Comparison of ENCODE assay signal across 11 cellular contexts in the genomic region with DNA sequence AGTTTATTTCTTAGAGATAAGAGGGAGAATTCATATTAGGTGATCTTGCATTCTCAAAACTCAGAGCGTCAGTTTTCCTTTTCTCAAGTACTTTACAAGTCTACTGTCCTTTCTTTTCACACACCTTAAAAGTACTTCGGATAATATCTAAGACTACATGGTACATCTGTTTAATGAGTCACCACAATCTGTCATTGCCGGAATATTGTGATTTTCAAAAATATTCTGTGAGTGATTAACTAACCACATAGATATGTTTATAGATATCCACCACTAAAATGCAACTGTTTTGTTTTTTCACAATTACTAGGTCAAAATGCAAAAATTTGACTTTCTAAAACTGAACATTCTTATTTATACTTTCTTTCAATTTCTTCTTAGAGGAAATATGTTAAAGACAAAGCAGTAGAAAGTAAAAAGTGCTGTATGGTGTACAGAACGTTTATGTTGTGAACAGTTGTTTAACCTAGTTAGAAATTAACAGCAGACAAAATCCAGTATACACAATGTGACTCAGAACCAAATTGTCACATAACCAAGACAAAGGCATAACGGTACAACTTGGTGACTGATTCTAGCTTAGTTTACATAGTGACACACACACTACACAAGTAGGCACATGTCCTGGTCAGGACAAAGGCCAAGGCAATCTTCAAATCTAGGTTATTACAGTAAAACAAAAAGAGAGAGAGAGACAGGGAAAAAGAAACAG.
DNase-seq lines count a peak whose midpoint lies in the region; ATAC-seq, FAIRE-seq and TF ChIP-seq lines count a peak whose summit lies in the region.
"Had no signal": no experiment of that assay in that cellular context is flagged by ENCODE, and none has a peak within 500 bp of the region (broad histone marks: within the 10 kb centered on the region; RNA-seq: fewer than 3 reads in every experiment).

No MANE protein-coding gene starts in this region.

- H3K27me3 ChIP-seq in Caco-2 (replicated peaks; ENCODE audit: control insufficient read depth, insufficient read depth, low read length) = no peaks in the 10 kb centered on the region
- H3K27me3 ChIP-seq in bronchial epithelial cell (ENCODE audit: control insufficient read depth, insufficient read depth, low read length) = no peaks in the 10 kb centered on the region
- no peaks in the 10 kb centered on the region for H3K27me3 ChIP-seq in CD4-positive, alpha-beta memory T cell (ENCODE audit: insufficient read depth, low read length)

- H3K27me3 Mint-ChIP-seq in Caco-2 (ENCODE audit: insufficient read depth, unreplicated experiment) = no peaks in the 10 kb centered on the region
- H3K27me3 Mint-ChIP-seq in CD4-positive, alpha-beta memory T cell = no peaks in the 10 kb centered on the region
- H3K27me3 Mint-ChIP-seq: dendritic cell treated with granulocyte-macrophage colony-stimulating factor and Interleukin-4, amounts not matched to agents 40 ng/mL and 50 ng/mL, for 4 days; stimulated activated naive CD8-positive, alpha-beta T cell treated with anti-CD3 and anti-CD28 coated beads, Interleukin-15, amount 100 ng/mL, for 72 hours had no signal

- H3K4me3 ChIP-seq in Caco-2 (ENCODE audit: low read depth, low read length) = no peak overlapping the region
- H3K4me3 ChIP-seq in bronchial epithelial cell (ENCODE audit: low read depth, low read length) = no peak overlapping the region
- no peak overlapping the region for H3K4me3 ChIP-seq in CD4-positive, alpha-beta memory T cell (ENCODE audit: low read length in 2 of 2)

- peaks cover 7% of the 10 kb centered on the region for H3K4me1 Mint-ChIP-seq in Caco-2 (ENCODE audit: low read depth, unreplicated experiment)
- H3K4me1 Mint-ChIP-seq in CD4-positive, alpha-beta memory T cell = no peaks in the 10 kb centered on the region
- H3K4me1 Mint-ChIP-seq: stimulated activated naive CD8-positive, alpha-beta T cell treated with anti-CD3 and anti-CD28 coated beads, Interleukin-15, amount 100 ng/mL, for 72 hours had no signal

- H3K27ac Mint-ChIP-seq in Caco-2 (ENCODE audit: unreplicated experiment) = peak overlapping the region; percentile 80
- no peak overlapping the region for H3K27ac Mint-ChIP-seq in CD4-positive, alpha-beta memory T cell
- H3K27ac Mint-ChIP-seq: dendritic cell treated with granulocyte-macrophage colony-stimulating factor and Interleukin-4, amounts not matched to agents 40 ng/mL and 50 ng/mL, for 4 days; stimulated activated naive CD8-positive, alpha-beta T cell treated with anti-CD3 and anti-CD28 coated beads, Interleukin-15, amount 100 ng/mL, for 72 hours had no signal

- CTCF ChIA-PET in Caco-2 (lab: Charles Lee) = no interaction called here
- CTCF ChIA-PET in CD4-positive, alpha-beta memory T cell (lab: Charles Lee; ENCODE audit: partially characterized antibody) = no interaction called here

- peaks cover 24% of the 10 kb centered on the region for H3K4me1 ChIP-seq in Caco-2
- no peaks in the 10 kb centered on the region for H3K4me1 ChIP-seq in CD4-positive, alpha-beta memory T cell (ENCODE audit: insufficient read depth, low read length)

- intact Hi-C loops in Caco-2 (cut with micrococcal nuclease; ENCODE audit: unreplicated experiment) = loop anchor here (1.0 kb wide), 1 partner anchor 11 kb away; no protein-coding TSS in a partner anchor
- intact Hi-C loops in CD4-positive, alpha-beta memory T cell (cut with micrococcal nuclease) = no loop called here

- no TSS peak for BruUV-seq in Caco-2 (replicated peaks; lab: Mats Ljungman, UMichigan)

- FAIRE-seq in bronchial epithelial cell (lab: Jason Lieb, UNC) = no peak

- TF ChIP-seq CTCF in Caco-2 (IDR thresholded peaks at IDR 0.05; ENCODE audit: insufficient read depth in 1 of 2, low read depth in 1 of 2, low read length in 1 of 2, severe bottlenecking in 1 of 2, unreplicated experiment in 1 of 2) = no peak
- TF ChIP-seq CTCF in bronchial epithelial cell (IDR thresholded peaks at IDR 0.05; ENCODE audit: insufficient read depth, low read length, severe bottlenecking) = no peak

- peak; percentile 53 to 55 for DNase-seq in Caco-2
- peak; percentile 90 for DNase-seq in bronchial epithelial cell (ENCODE audit: low read depth)
- no peak for DNase-seq in HuH-7 (ENCODE audit: low spot score)
- no peak for DNase-seq in NOMO-1 (lab: John Stamatoyannopoulos, UW; ENCODE audit: unreplicated experiment in 2 of 2)
- no peak for DNase-seq in CD4-positive, alpha-beta memory T cell
- DNase-seq in SKM-1 (lab: John Stamatoyannopoulos, UW; ENCODE audit: unreplicated experiment) = no peak
- DNase-seq: Karpas-422; stimulated activated naive CD8-positive, alpha-beta T cell treated with anti-CD3 and anti-CD28 coated beads, Interleukin-15, amount 100 ng/mL, for 72 hours had no signal

- peaks cover under 1% of the 10 kb centered on the region for H3K9me3 Mint-ChIP-seq in Caco-2 (ENCODE audit: unreplicated experiment)
- peaks cover 0 to 11% (median 2%) of the 10 kb centered on the region in 8 donors for H3K9me3 Mint-ChIP-seq in CD4-positive, alpha-beta memory T cell

- H3K36me3 Mint-ChIP-seq in Caco-2 (ENCODE audit: insufficient read depth, unreplicated experiment) = no peaks in the 10 kb centered on the region
- H3K36me3 Mint-ChIP-seq in CD4-positive, alpha-beta memory T cell = no peaks in the 10 kb centered on the region

- H3K36me3 ChIP-seq in Caco-2 (ENCODE audit: control insufficient read depth, insufficient read depth, low read length) = no peaks in the 10 kb centered on the region
- H3K36me3 ChIP-seq in bronchial epithelial cell (ENCODE audit: control insufficient read depth, insufficient read depth, low read length) = no peaks in the 10 kb centered on the region
- H3K36me3 ChIP-seq in CD4-positive, alpha-beta memory T cell (ENCODE audit: insufficient read depth, low read length) = no peaks in the 10 kb centered on the region

- POLR2A ChIA-PET in Caco-2 (lab: Charles Lee) = no interaction called here
- POLR2A ChIA-PET in CD4-positive, alpha-beta memory T cell (lab: Charles Lee; ENCODE audit: partially characterized antibody) = no interaction called here

- no peak overlapping the region for H3K27ac ChIP-seq in CD4-positive, alpha-beta memory T cell (ENCODE audit: low read depth, low read length)

- H3K9me3 ChIP-seq in Caco-2 = peaks cover 10% of the 10 kb centered on the region
- no peaks in the 10 kb centered on the region for H3K9me3 ChIP-seq in CD4-positive, alpha-beta memory T cell (ENCODE audit: control insufficient read depth in 1 of 2, low read length in 2 of 2)

- H3K4me3 Mint-ChIP-seq in Caco-2 (ENCODE audit: unreplicated experiment) = peak overlapping the region; percentile 17
- H3K4me3 Mint-ChIP-seq in CD4-positive, alpha-beta memory T cell = no peak overlapping the region
- H3K4me3 Mint-ChIP-seq: dendritic cell treated with granulocyte-macrophage colony-stimulating factor and Interleukin-4, amounts not matched to agents 40 ng/mL and 50 ng/mL, for 4 days; stimulated activated naive CD8-positive, alpha-beta T cell treated with anti-CD3 and anti-CD28 coated beads, Interleukin-15, amount 100 ng/mL, for 72 hours had no signal

- ATAC-seq in GM21528 (IDR thresholded peaks at IDR 0.05; ENCODE audit: low FRiP score, unreplicated experiment) (peak; percentile 85), HG03354 (IDR thresholded peaks at IDR 0.05; ENCODE audit: poor library complexity, severe bottlenecking, unreplicated experiment) (peak; percentile 96)
- ATAC-seq: stimulated activated naive CD8-positive, alpha-beta T cell treated with anti-CD3 and anti-CD28 coated beads, Interleukin-15, amount 100 ng/mL, for 72 hours had no signal

Comparison
In these comparisons a context has a peak if more than half of its experiments do, and no peak if none do; other contexts are left out.
1. DNase-seq: peak in Caco-2 (2 of 2) and bronchial epithelial cell (single experiment); none in HuH-7 (single experiment), NOMO-1 (0 of 2), CD4-positive, alpha-beta memory T cell (0 of 5) and SKM-1 (single experiment).